19 cellular contexts compared by ENCODE assay signal in the genomic region with DNA sequence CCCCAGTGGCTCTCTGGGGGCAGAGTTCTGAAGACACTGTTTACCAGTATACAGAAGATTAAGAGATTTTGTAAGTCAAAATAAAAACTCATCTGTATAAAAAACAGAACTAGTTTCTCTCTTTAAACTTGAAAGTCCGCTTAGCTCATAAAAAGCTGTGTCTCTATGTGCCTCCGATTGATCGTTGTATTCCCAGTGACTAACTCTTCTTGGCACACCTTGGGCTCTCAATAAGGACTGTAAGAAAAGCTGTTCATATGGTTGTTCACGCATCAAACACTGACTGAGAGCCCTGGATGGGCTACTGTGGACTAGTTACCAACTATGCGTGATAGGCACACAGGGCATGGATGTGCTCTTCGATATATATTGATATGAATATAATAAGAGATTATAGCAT.
DNase-seq lines count a peak whose midpoint lies in the region; ATAC-seq and TF ChIP-seq lines count a peak whose summit lies in the region.
"Had no signal": no experiment of that assay in that cellular context is flagged by ENCODE, and none has a peak within 500 bp of the region (broad histone marks: within the 10 kb centered on the region; RNA-seq: fewer than 3 reads in every experiment).

No MANE protein-coding gene starts in this region.

- H3K4me2 ChIP-seq in mesenchymal stem cell (ENCODE audit: low read length, poor library complexity, severe bottlenecking), result no peak overlapping the region

- peak overlapping the region; percentile 74 for H2AK5ac ChIP-seq in mesenchymal stem cell (ENCODE audit: low read length, severe bottlenecking)

- no peak overlapping the region for H2BK15ac ChIP-seq in mesenchymal stem cell (ENCODE audit: low read depth, poor library complexity, severe bottlenecking)

- WGBS in mesenchymal stem cell, result 92% methylated on average over 6 of the region's 6 CpGs

- no peaks in the 10 kb centered on the region for H3K9me3 ChIP-seq in mesenchymal stem cell (ENCODE audit: control insufficient read depth, low read length)
- H3K9me3 ChIP-seq: esophagus muscularis mucosa, heart left ventricle, psoas muscle had no signal

- H3K36me3 ChIP-seq in ACC112 (ENCODE audit: insufficient read depth, low read length) (no peaks in the 10 kb centered on the region), mesenchymal stem cell (ENCODE audit: control insufficient read depth in 1 of 2, insufficient read depth in 2 of 2, low read depth in 1 of 2, low read length in 2 of 2) (no peaks in the 10 kb centered on the region)
- H3K36me3 ChIP-seq: esophagus muscularis mucosa, heart left ventricle had no signal

- POLR2A ChIA-PET in HEK293T (lab: Yijun Ruan, JAX), result no interaction called here

- no peak overlapping the region for H4K91ac ChIP-seq in mesenchymal stem cell (ENCODE audit: low read length)

- no peak overlapping the region for H3K14ac ChIP-seq in mesenchymal stem cell (ENCODE audit: low read length in 2 of 2)

- H3K4me1 ChIP-seq in ACC112 (ENCODE audit: control insufficient read depth, insufficient read depth, low read length, unreplicated experiment), result peaks cover 37% of the 10 kb centered on the region
- H3K4me1 ChIP-seq in mesenchymal stem cell (ENCODE audit: control insufficient read depth, insufficient read depth, low read depth, low read length), result peaks cover 6% of the 10 kb centered on the region
- H3K4me1 ChIP-seq: psoas muscle had no signal

- no peak overlapping the region for H2BK120ac ChIP-seq in mesenchymal stem cell (ENCODE audit: low read depth, low read length)

- peak overlapping the region; percentile 58 for H3K27ac ChIP-seq in ACC112 (ENCODE audit: low read depth, low read length)
- H3K27ac ChIP-seq in mesenchymal stem cell (ENCODE audit: low read length, poor library complexity, severe bottlenecking), result peak overlapping the region; percentile 95
- H3K27ac ChIP-seq: esophagus muscularis mucosa, heart left ventricle, psoas muscle had no signal

- H2BK12ac ChIP-seq in mesenchymal stem cell (ENCODE audit: low read length in 2 of 2), result no peak overlapping the region

- no peak for ATAC-seq in HG02678 (IDR thresholded peaks at IDR 0.05; ENCODE audit: unreplicated experiment)
- ATAC-seq: activated T-cell treated with anti-CD3 and anti-CD28 coated beads, Interleukin-2, amount 50 U/mL, for 72 hours; heart left ventricle; psoas muscle had no signal

- peak overlapping the region; percentile 23 for H3K9ac ChIP-seq in mesenchymal stem cell (ENCODE audit: low read length)

- peaks cover 6% of the 10 kb centered on the region for H3K79me1 ChIP-seq in mesenchymal stem cell (replicated peaks; ENCODE audit: low read length, poor library complexity, severe bottlenecking)

- DNase-seq in LoVo (ENCODE audit: low spot score) (peak; percentile 72), cerebellar cortex (ENCODE audit: low spot score) (peak; percentile 47), mesenchymal stem cell (no peak), NCI-H1417 treated with DMSO at 0.1 percent for 48 hours (lab: John Stamatoyannopoulos, UW) (no peak), HEK293T (ENCODE audit: extremely low spot score) (no peak), 8988T (no peak)
- DNase-seq: activated CD4-positive, alpha-beta T cell treated with anti-CD3 and anti-CD28 coated beads, Interleukin-2, amount 50 U/mL, for 1 hour; activated T-cell treated with anti-CD3 and anti-CD28 coated beads, Interleukin-2, amount 50 U/mL, for 72 hours; CD4-positive, alpha-beta memory T cell; GF-D8; heart left ventricle; left cardiac atrium; NCI-H2171; NK-92 treated with Interleukin-12 subunit alpha and Interleukin-12 subunit beta, amount 100 ng/mL, for 24 hours; psoas muscle; substantia nigra had no signal

- H3K79me2 ChIP-seq in ACC112 (ENCODE audit: control insufficient read depth, insufficient read depth, low read length, unreplicated experiment), result no peaks in the 10 kb centered on the region

- H4K8ac ChIP-seq in mesenchymal stem cell (ENCODE audit: low read length), result no peak overlapping the region

- no peak overlapping the region for H3K23ac ChIP-seq in mesenchymal stem cell (ENCODE audit: low read length in 2 of 2)

- H2BK5ac ChIP-seq in mesenchymal stem cell (ENCODE audit: low read depth, low read length, poor library complexity, severe bottlenecking), result peak overlapping the region; percentile 62

- CTCF ChIA-PET in HEK293T (lab: Yijun Ruan, JAX), result interaction anchor here (0.7 kb wide), 1 partner anchor 31 kb away, joined by 3 read pairs; no protein-coding TSS in a partner anchor

- no peak overlapping the region for H2AFZ ChIP-seq in ACC112 (ENCODE audit: low read length, unreplicated experiment)
- no peak overlapping the region for H2AFZ ChIP-seq in mesenchymal stem cell (ENCODE audit: low read depth, low read length)

- H3K27me3 ChIP-seq in ACC112 (ENCODE audit: insufficient read depth, low read length) (no peaks in the 10 kb centered on the region), mesenchymal stem cell (ENCODE audit: control insufficient read depth in 1 of 2, insufficient read depth in 1 of 2, low read length in 2 of 2) (no peaks in the 10 kb centered on the region)
- H3K27me3 ChIP-seq: esophagus muscularis mucosa had no signal

- H3K18ac ChIP-seq in mesenchymal stem cell (ENCODE audit: low read depth in 1 of 2, low read length in 2 of 2), result no peak overlapping the region

- H3K4me3 ChIP-seq in ACC112 (ENCODE audit: low read depth, low read length), result peak overlapping the region; percentile 48; the same call in 1 of the 2 replicates
- H3K4me3 ChIP-seq in mesenchymal stem cell (ENCODE audit: insufficient read depth in 1 of 2, low read depth in 1 of 2, low read length in 2 of 2), result no peak overlapping the region
- H3K4me3 ChIP-seq: esophagus muscularis mucosa, heart left ventricle, psoas muscle had no signal

- H3K4ac ChIP-seq in mesenchymal stem cell (ENCODE audit: low read depth in 1 of 2, low read length in 2 of 2), result no peak overlapping the region

TF ChIP-seq in HEK293T, 16 proteins besides CTCF, POLR2A, EP300 and RAD21:
- TF ChIP-seq FOXK2 (IDR thresholded peaks at IDR 0.05) (no peak), NFRKB (IDR thresholded peaks at IDR 0.05) (no peak), SUZ12 (IDR thresholded peaks at IDR 0.05) (no peak), HDGF (IDR thresholded peaks at IDR 0.05; ENCODE audit: borderline replicate concordance) (no peak), CTBP1 (IDR thresholded peaks at IDR 0.05; ENCODE audit: borderline replicate concordance) (no peak), LEF1 (IDR thresholded peaks at IDR 0.05; ENCODE audit: borderline replicate concordance) (no peak), BHLHE40 (IDR thresholded peaks at IDR 0.05; ENCODE audit: borderline replicate concordance) (no peak), L3MBTL2 (conservative IDR thresholded peaks at IDR 0.05) (no peak), FOXM1 (IDR thresholded peaks at IDR 0.05; ENCODE audit: borderline replicate concordance) (no peak), FOXA1 (IDR thresholded peaks at IDR 0.05) (no peak), SP1 (IDR thresholded peaks at IDR 0.05) (no peak), ELF4 (IDR thresholded peaks at IDR 0.05) (no peak), PKNOX1 (IDR thresholded peaks at IDR 0.05) (no peak), ARNT (IDR thresholded peaks at IDR 0.05) (no peak)

Comparison
In these comparisons a context has a peak if more than half of its experiments do, and no peak if none do; other contexts are left out.
1. DNase-seq: peak in LoVo (single experiment) and cerebellar cortex (single experiment); none in mesenchymal stem cell (single experiment), NCI-H1417 treated with DMSO at 0.1 percent for 48 hours (single experiment), HEK293T (single experiment) and 8988T (single experiment).